8 cellular contexts compared by ENCODE assay signal in genomic region chr6:131951576-131952230, GRCh38. TPM values are rescaled to one million over a fixed set of nuclear protein-coding genes. Genes with fewer than 3 reads are reported as not detected.
DNase-seq lines count a peak whose midpoint lies in the region; TF ChIP-seq lines count a peak whose summit lies in the region.

No MANE protein-coding gene starts in this region.

- no peaks in the 10 kb centered on the region; the same call in 1 of the 2 replicates for H3F3A ChIP-seq in PC-9 (ENCODE audit: insufficient read depth, low read depth)

- H4K20me1 ChIP-seq in PC-9 (ENCODE audit: insufficient read depth) (no peaks in the 10 kb centered on the region), osteoblast (ENCODE audit: insufficient read depth, low read length) (peaks cover 15% of the 10 kb centered on the region)

- H3K4me1 ChIP-seq in PC-9 (replicated peaks; ENCODE audit: insufficient read depth) (peaks cover 31% of the 10 kb centered on the region), osteoblast (ENCODE audit: insufficient read depth, low read length) (peaks cover 41% of the 10 kb centered on the region)

- peaks cover 15% of the 10 kb centered on the region for H3K36me3 ChIP-seq in BJ (ENCODE audit: control insufficient read depth, insufficient read depth, low read length)
- H3K36me3 ChIP-seq in PC-9 (ENCODE audit: low read depth), result no peaks in the 10 kb centered on the region
- H3K36me3 ChIP-seq in osteoblast (ENCODE audit: insufficient read depth, low read length), result peaks cover 16% of the 10 kb centered on the region

- POLR2A ChIA-PET in BJ (lab: Charles Lee) (interaction anchor here (0.5 to 1.3 kb wide), 26 partner anchors 10 to 307 kb away, joined by 3 to 15 read pairs (median 4); no protein-coding TSS in a partner anchor), PC-9 (lab: Charles Lee; ENCODE audit: unreplicated experiment) (interaction anchor here (0.6 to 1.0 kb wide), 10 partner anchors 23 to 792 kb away, joined by 3 to 23 read pairs (median 5); partner anchors contain the start of gene STX7)

- H2AFZ ChIP-seq in PC-9 (0 out of 2 replicates have a peak overlapping the region, but pooled peaks have one; percentile 2), osteoblast (ENCODE audit: low read length) (no peak overlapping the region)

- no TSS peak for BruUV-seq in PC-9 (replicated peaks; lab: Mats Ljungman, UMichigan)

- intact Hi-C loops in PC-9 (cut with micrococcal nuclease; ENCODE audit: unreplicated experiment), result loop anchor here (5.0 to 10.0 kb wide), 2 partner anchors 861 to 1793 kb away; partner anchors contain the start of gene RPS12

- DNase-seq in BJ (ENCODE audit: low read depth) (no peak), PC-9 (no peak), epithelial cell of proximal tubule (ENCODE audit: low read depth) (no peak), osteoblast (ENCODE audit: insufficient read length, low spot score, missing footprints) (no peak), NCI-H2029 (lab: John Stamatoyannopoulos, UW) (no peak), HPDE6-E6E7 (ENCODE audit: extremely low spot score) (no peak), NCI-H345 treated with DMSO at 0.1 percent for 48 hours (lab: John Stamatoyannopoulos, UW; ENCODE audit: unreplicated experiment) (no peak)
- DNase-seq in effector CD4-positive, alpha-beta T cell, result no peak

- no peaks in the 10 kb centered on the region for H3K79me2 ChIP-seq in PC-9 (ENCODE audit: low read depth)
- H3K79me2 ChIP-seq in osteoblast (ENCODE audit: insufficient read depth, low read length), result no peaks in the 10 kb centered on the region

- no peaks in the 10 kb centered on the region; the same call in 1 of the 2 replicates for H3K9me2 ChIP-seq in PC-9 (ENCODE audit: insufficient read depth)

- peak overlapping the region; percentile 60; the same call in 1 of the 2 replicates for H3K4me3 ChIP-seq in BJ (ENCODE audit: low read depth, low read length)
- no peak overlapping the region for H3K4me3 ChIP-seq in PC-9
- H3K4me3 ChIP-seq in epithelial cell of proximal tubule (ENCODE audit: low read depth, low read length), result peak overlapping the region; percentile 54
- H3K4me3 ChIP-seq in osteoblast (ENCODE audit: insufficient read depth, low read length), result peak overlapping the region; percentile 77

- no peaks in the 10 kb centered on the region for H3K27me3 ChIP-seq in BJ (ENCODE audit: control insufficient read depth, insufficient read depth, low read length)
- no peaks in the 10 kb centered on the region for H3K27me3 ChIP-seq in PC-9 (ENCODE audit: insufficient read depth, low read depth)
- H3K27me3 ChIP-seq in osteoblast (ENCODE audit: insufficient read depth, low read length), result no peaks in the 10 kb centered on the region

- CTCF ChIA-PET in BJ (lab: Yijun Ruan, JAX), result interaction anchor here (0.6 to 2.3 kb wide), 12 partner anchors 9 to 308 kb away, joined by 3 to 11 read pairs (median 4); no protein-coding TSS in a partner anchor
- CTCF ChIA-PET in PC-9 (lab: Charles Lee), result interaction anchor here (0.6 to 0.9 kb wide), 4 partner anchors 26 to 133 kb away, joined by 3 to 7 read pairs (median 4); no protein-coding TSS in a partner anchor

- H3K4me2 ChIP-seq in PC-9 (peak overlapping the region; percentile 23), osteoblast (ENCODE audit: insufficient read depth, low read length) (peak overlapping the region; percentile 64)

- H3K9me3 ChIP-seq in PC-9 (ENCODE audit: insufficient read depth, low read depth) (no peaks in the 10 kb centered on the region; the same call in 1 of the 2 replicates), osteoblast (ENCODE audit: low read depth, low read length) (no peaks in the 10 kb centered on the region)

- TF ChIP-seq CTCF in BJ (IDR thresholded peaks at IDR 0.05; ENCODE audit: insufficient read depth, low read depth, low read length) (no peak), PC-9 (conservative IDR thresholded peaks at IDR 0.05) (no peak), epithelial cell of proximal tubule (conservative IDR thresholded peaks at IDR 0.05; ENCODE audit: low read depth, low read length) (no peak), osteoblast (IDR thresholded peaks at IDR 0.05; ENCODE audit: extremely low read depth, low read depth, low read length) (no peak)

- H3K27ac ChIP-seq in PC-9 (no peak overlapping the region), osteoblast (ENCODE audit: low read depth, low read length) (peak overlapping the region; percentile 95)

RNA-seq across cellular contexts. Expression of gene CCN2, which starts 0.5 kb away (rescaled TPM):
- polyA plus RNA-seq in BJ (2011; rRNA removed), result 318 and 326 TPM in 2 replicates
- 124 and 248 TPM in 2 replicates for polyA minus RNA-seq in BJ (2011; rRNA and poly(A)+ RNA removed)
- total RNA-seq in PC-9 (2021) (20.2 and 34.1 TPM in 2 replicates), epithelial cell of proximal tubule (36.0 and 40.1 TPM in 2 replicates), osteoblast (221 and 272 TPM in 2 replicates)
